In genomic region chr5:28512648-28513047, GRCh38 we compare ENCODE assay signal across 16 cellular contexts.
A peak's percentile ranks its signal among the peaks of the same experiment; 100 is the strongest.
DNase-seq lines count a peak whose midpoint lies in the region; ATAC-seq and TF ChIP-seq lines count a peak whose summit lies in the region.
"Had no signal": no experiment of that assay in that cellular context is flagged by ENCODE, and none has a peak within 500 bp of the region (broad histone marks: within the 10 kb centered on the region; RNA-seq: fewer than 3 reads in every experiment).

No MANE protein-coding gene starts in this region.

- DNase-seq in A673 (ENCODE audit: low spot score) (peak; percentile 18), HCEC 1CT (peak; percentile 13), SK-N-MC (ENCODE audit: low read depth, low spot score) (peak; percentile 1), fibroblast of pulmonary artery (ENCODE audit: low read depth) (peak; percentile 11), glomerular visceral epithelial cell (ENCODE audit: extremely low spot score) (no peak), psoas muscle (no peak)
- no peak for DNase-seq in stimulated activated CD4-positive, alpha-beta T cell treated with anti-CD3 and anti-CD28 coated beads, Interleukin-4, amount 100 ng/mL, for 1 hour
- DNase-seq: COR-L47, NCI-H1105 treated with DMSO at 0.1 percent for 48 hours, NCI-H187, NCI-H345, NCI-H526 treated with DMSO at 0.1 percent for 48 hours, SHP77 treated with DMSO at 0.1 percent for 48 hours, SW 1271 had no signal

- TF ChIP-seq CTCF in A673 (conservative IDR thresholded peaks at IDR 0.05; ENCODE audit: low read depth, low read length), result no peak
- TF ChIP-seq CTCF in fibroblast of pulmonary artery (IDR thresholded peaks at IDR 0.05; ENCODE audit: low read length, missing control alignments), result no peak
- TF ChIP-seq CTCF in psoas muscle (IDR thresholded peaks at IDR 0.05), result no peak

- H3K9ac ChIP-seq in SK-N-MC (ENCODE audit: insufficient read length), result no peak overlapping the region

- H3K36me3 ChIP-seq in A673 (ENCODE audit: insufficient read depth, low read length, poor library complexity, severe bottlenecking) (no peaks in the 10 kb centered on the region), SK-N-MC (ENCODE audit: insufficient read depth, low read length) (no peaks in the 10 kb centered on the region), psoas muscle (ENCODE audit: insufficient read depth in 1 of 2, low read depth in 1 of 2) (no peaks in the 10 kb centered on the region)
- H3K36me3 ChIP-seq: HAP-1 had no signal

- H3K9me3 ChIP-seq in A673 (ENCODE audit: low read depth, low read length, poor library complexity, severe bottlenecking) (no peaks in the 10 kb centered on the region), SK-N-MC (ENCODE audit: low read depth, low read length) (no peaks in the 10 kb centered on the region), psoas muscle (no peaks in the 10 kb centered on the region)
- H3K9me3 ChIP-seq: HAP-1 had no signal

- H3K27me3 ChIP-seq in A673 (replicated peaks; ENCODE audit: insufficient read depth, low read depth, low read length, poor library complexity), result no peaks in the 10 kb centered on the region
- no peaks in the 10 kb centered on the region for H3K27me3 ChIP-seq in psoas muscle (ENCODE audit: insufficient read depth in 3 of 3, low read length in 2 of 3)

- no peak overlapping the region for H3K4me3 ChIP-seq in A673 (ENCODE audit: low read depth, low read length, poor library complexity, severe bottlenecking)
- no peak overlapping the region for H3K4me3 ChIP-seq in SK-N-MC
- no peak overlapping the region for H3K4me3 ChIP-seq in fibroblast of pulmonary artery (replicated peaks; ENCODE audit: low read depth, low read length)
- no peak overlapping the region for H3K4me3 ChIP-seq in psoas muscle
- H3K4me3 ChIP-seq: HAP-1 had no signal

- CTCF ChIA-PET in A673 (lab: Charles Lee), result no interaction called here

- H3K27ac ChIP-seq in A673 (ENCODE audit: low read depth, low read length, poor library complexity, severe bottlenecking) (no peak overlapping the region), SK-N-MC (no peak overlapping the region), psoas muscle (no peak overlapping the region)

- H3K4me1 ChIP-seq in A673 (ENCODE audit: insufficient read depth, low read length, poor library complexity, severe bottlenecking) (no peaks in the 10 kb centered on the region), psoas muscle (no peaks in the 10 kb centered on the region)
- H3K4me1 ChIP-seq: HAP-1 had no signal

- ATAC-seq in HG03196 (IDR thresholded peaks at IDR 0.05; ENCODE audit: unreplicated experiment) (no peak), psoas muscle (no peak)

- 44 to 53% (median 52%) methylated on average over 4 of the region's 4 CpGs for WGBS in psoas muscle, 3 donors

- no TSS peak for BruUV-seq in A673 (replicated peaks; lab: Mats Ljungman, UMichigan)

- POLR2A ChIA-PET in A673 (lab: Charles Lee; ENCODE audit: low non-redundant PET), result no interaction called here

- intact Hi-C loops in A673 (cut with micrococcal nuclease; ENCODE audit: unreplicated experiment) (no loop called here), psoas muscle (cut with DNase I) (no loop called here)

Comparison
In these comparisons a context has a peak if more than half of its experiments do, and no peak if none do; other contexts are left out.
1. DNase-seq: peak in A673 (single experiment), HCEC 1CT (single experiment), SK-N-MC (single experiment) and fibroblast of pulmonary artery (single experiment); none in stimulated activated CD4-positive, alpha-beta T cell treated with anti-CD3 and anti-CD28 coated beads, Interleukin-4, amount 100 ng/mL, for 1 hour (single experiment), glomerular visceral epithelial cell (single experiment) and psoas muscle (0 of 2).